Comparison of ENCODE assay signal across 13 cellular contexts in genomic region chr15:35624881-35625280, GRCh38.
DNase-seq lines count a peak whose midpoint lies in the region; ATAC-seq and TF ChIP-seq lines count a peak whose summit lies in the region.
"Had no signal": no experiment of that assay in that cellular context is flagged by ENCODE, and none has a peak within 500 bp of the region (broad histone marks: within the 10 kb centered on the region; RNA-seq: fewer than 3 reads in every experiment).

No MANE protein-coding gene starts in this region.

- TF ChIP-seq CTCF in esophagus muscularis mucosa (IDR thresholded peaks at IDR 0.05) (no peak), prostate gland (IDR thresholded peaks at IDR 0.05) (no peak), GM10266 (IDR thresholded peaks at IDR 0.05; ENCODE audit: control insufficient read depth, insufficient read depth, low read depth, missing control alignments) (no peak)

- ATAC-seq in GM19467 (IDR thresholded peaks at IDR 0.05; ENCODE audit: unreplicated experiment) = no peak
- ATAC-seq: activated CD8-positive, alpha-beta T cell treated with anti-CD3 and anti-CD28 coated beads, Interleukin-2, amount 10 ng/mL, durations not matched to agents 7 days and 5 days had no signal

- TF ChIP-seq EP300 in esophagus muscularis mucosa (IDR thresholded peaks at IDR 0.05) = no peak

- H3K36me3 ChIP-seq in esophagus muscularis mucosa = no peaks in the 10 kb centered on the region
- no peaks in the 10 kb centered on the region for H3K36me3 ChIP-seq in prostate gland
- H3K36me3 ChIP-seq: heart right ventricle, SJSA1 had no signal

- H3K27ac ChIP-seq in esophagus muscularis mucosa (replicated peaks in 1 of 4) = peak overlapping the region; percentile 54 to 65 (median 56)
- no peak overlapping the region for H3K27ac ChIP-seq in prostate gland
- H3K27ac ChIP-seq: heart right ventricle, SJSA1 had no signal

- intact Hi-C loops in esophagus muscularis mucosa (cut with DNase I) (loop anchor here (5.0 kb wide), 1 partner anchor 42 kb away; no protein-coding TSS in a partner anchor), prostate gland (cut with DNase I) (no loop called here)

- 73% methylated on average over 3 of the region's 3 CpGs for WGBS in esophagus muscularis mucosa
- 94% methylated on average over 3 of the region's 3 CpGs for WGBS in prostate gland

- peaks cover 24 to 43% (median 36%) of the 10 kb centered on the region in 4 donors for H3K4me1 ChIP-seq in esophagus muscularis mucosa
- no peaks in the 10 kb centered on the region for H3K4me1 ChIP-seq in prostate gland (replicated peaks)
- H3K4me1 ChIP-seq: SJSA1 had no signal

- H3K4me3 ChIP-seq in esophagus muscularis mucosa (no peak overlapping the region), prostate gland (no peak overlapping the region)
- H3K4me3 ChIP-seq: heart right ventricle, SJSA1 had no signal

- DNase-seq in AG08396 (ENCODE audit: low spot score) = peak; percentile 47
- peak; percentile 75 for DNase-seq in NCI-H2171 (lab: John Stamatoyannopoulos, UW)
- DNase-seq in esophagus muscularis mucosa (ENCODE audit: extremely low spot score) = no peak
- peak; percentile 54 for DNase-seq in myocyte (ENCODE audit: low read depth)
- no peak for DNase-seq in prostate gland (ENCODE audit: low spot score)
- DNase-seq in GM10266 (ENCODE audit: extremely low spot score) = no peak
- no peak for DNase-seq in HUDEP-2 (lab: John Stamatoyannopoulos, UW; ENCODE audit: unreplicated experiment in 76 of 76)
- DNase-seq: activated CD8-positive, alpha-beta T cell treated with anti-CD3 and anti-CD28 coated beads, Interleukin-2, amount 10 ng/mL, durations not matched to agents 7 days and 5 days; anterior cingulate cortex; heart right ventricle; NCI-H2029 had no signal

- H3K9me3 ChIP-seq in esophagus muscularis mucosa (no peaks in the 10 kb centered on the region), prostate gland (no peaks in the 10 kb centered on the region)
- H3K9me3 ChIP-seq: heart right ventricle, SJSA1 had no signal

- H3K27me3 ChIP-seq in esophagus muscularis mucosa (no peaks in the 10 kb centered on the region), prostate gland (replicated peaks; ENCODE audit: insufficient read depth) (no peaks in the 10 kb centered on the region)
- H3K27me3 ChIP-seq: heart right ventricle, SJSA1 had no signal

- TF ChIP-seq POLR2A in esophagus muscularis mucosa (IDR thresholded peaks at IDR 0.05; ENCODE audit: low read depth) (no peak), prostate gland (IDR thresholded peaks at IDR 0.05) (no peak)

Comparison
In these comparisons a context has a peak if more than half of its experiments do, and no peak if none do; other contexts are left out.
1. DNase-seq: peak in AG08396 (single experiment), NCI-H2171 (single experiment) and myocyte (single experiment); none in esophagus muscularis mucosa (single experiment), prostate gland (single experiment), GM10266 (single experiment) and HUDEP-2 (0 of 76).
2. H3K27ac ChIP-seq: peak in esophagus muscularis mucosa (4 of 4); none in prostate gland (0 of 2).